ENCODE assay signal across 14 cellular contexts in genomic region chr2:199716807-199717586, GRCh38.
DNase-seq lines count a peak whose midpoint lies in the region; ATAC-seq and TF ChIP-seq lines count a peak whose summit lies in the region.
"Had no signal": no experiment of that assay in that cellular context is flagged by ENCODE, and none has a peak within 500 bp of the region (broad histone marks: within the 10 kb centered on the region; RNA-seq: fewer than 3 reads in every experiment).

No MANE protein-coding gene starts in this region.

- H2BK120ac ChIP-seq in mesendoderm (ENCODE audit: low read depth, low read length): no peak overlapping the region

- H3K4ac ChIP-seq in mesendoderm (ENCODE audit: low read depth, low read length): no peak overlapping the region

- H3K9me3 ChIP-seq in HEK293 (ENCODE audit: control insufficient read depth, insufficient read depth, low read depth, low read length): no peaks in the 10 kb centered on the region

- CTCF ChIA-PET in HEK293 (lab: Yijun Ruan, JAX): interaction anchor here (0.6 to 1.6 kb wide), 3 partner anchors 12 to 121 kb away, joined by 5 to 6 read pairs (median 5); no protein-coding TSS in a partner anchor

- ATAC-seq in HG03025 (IDR thresholded peaks at IDR 0.05; ENCODE audit: low FRiP score, unreplicated experiment): no peak
- no peak for ATAC-seq in GM21825 (IDR thresholded peaks at IDR 0.05; ENCODE audit: unreplicated experiment)
- no peak for ATAC-seq in HG03439 (IDR thresholded peaks at IDR 0.05; ENCODE audit: unreplicated experiment)
- ATAC-seq: psoas muscle had no signal

- H3K56ac ChIP-seq in mesendoderm (ENCODE audit: low read length): no peak overlapping the region

- POLR2A ChIA-PET in HEK293 (lab: Yijun Ruan, JAX): no interaction called here

- no peaks in the 10 kb centered on the region for H3K27me3 ChIP-seq in mesendoderm (ENCODE audit: insufficient read depth, low read length, poor library complexity)

- H3K27ac ChIP-seq in HEK293 (ENCODE audit: extremely low read depth, low read depth, low read length) (no peak overlapping the region), mesendoderm (ENCODE audit: low read depth, low read length) (no peak overlapping the region)
- H3K27ac ChIP-seq: psoas muscle had no signal

- no peak overlapping the region for H3K18ac ChIP-seq in mesendoderm (ENCODE audit: low read length)

- H3K36me3 ChIP-seq in HEK293 (ENCODE audit: control insufficient read depth in 2 of 2, insufficient read depth in 1 of 2, low read length in 2 of 2) (no peaks in the 10 kb centered on the region), mesendoderm (ENCODE audit: control insufficient read depth, insufficient read depth, low read length) (no peaks in the 10 kb centered on the region)

- in situ Hi-C loops in ACHN (cut with HindIII; ENCODE audit: low pct_ligation_motif_present, low pct_unique_long_range_greater_than_20kb, low sequenced_read_pairs): no loop called here

- DNase-seq in ACHN: peak; percentile 10
- DNase-seq in NCI-H460 (ENCODE audit: extremely low read depth, low read depth): peak; percentile 67
- peak; percentile 38 for DNase-seq in fibroblast of peridontal ligament (ENCODE audit: extremely low read depth)
- no peak for DNase-seq in mesendoderm
- DNase-seq: activated CD4-positive, alpha-beta T cell treated with anti-CD3 and anti-CD28 coated beads for 48 hours; IMR-90; psoas muscle; stimulated activated CD4-positive, alpha-beta T cell treated with anti-CD3 and anti-CD28 coated beads, Interleukin-4, amount 100 ng/mL, for 24 hours; stimulated activated naive CD4-positive, alpha-beta T cell treated with Interleukin-2 at 50 U/mL for 16 hours; T-helper 1 cell had no signal

- H3K9ac ChIP-seq in mesendoderm (ENCODE audit: low read length): no peak overlapping the region

- H2BK5ac ChIP-seq in mesendoderm (ENCODE audit: low read length): no peak overlapping the region

- no peak overlapping the region for H4K8ac ChIP-seq in mesendoderm (ENCODE audit: low read depth, low read length)

- H4K5ac ChIP-seq in mesendoderm (ENCODE audit: low read length): no peak overlapping the region

- H2AK5ac ChIP-seq in mesendoderm (ENCODE audit: low read length): no peak overlapping the region

- no peak overlapping the region for H3K4me3 ChIP-seq in HEK293 (ENCODE audit: low read depth, low read length)
- no peak overlapping the region for H3K4me3 ChIP-seq in mesendoderm (ENCODE audit: low read length)
- H3K4me3 ChIP-seq: psoas muscle had no signal

- H3K23ac ChIP-seq in mesendoderm (ENCODE audit: low read length): no peak overlapping the region

- H3K79me2 ChIP-seq in mesendoderm (ENCODE audit: control insufficient read depth, insufficient read depth, low read length): no peaks in the 10 kb centered on the region

- H2BK15ac ChIP-seq in mesendoderm (replicated peaks; ENCODE audit: low read depth): no peak overlapping the region

- H3K4me1 ChIP-seq in HEK293 (ENCODE audit: control insufficient read depth, insufficient read depth, low read length): peaks cover 15% of the 10 kb centered on the region
- no peaks in the 10 kb centered on the region for H3K4me1 ChIP-seq in mesendoderm (ENCODE audit: control insufficient read depth, low read depth, low read length)
- H3K4me1 ChIP-seq: psoas muscle had no signal

- H3K4me2 ChIP-seq in mesendoderm (ENCODE audit: low read length): no peak overlapping the region

- no peak for TF ChIP-seq CTCF in HEK293 (tag by site-specific recombination; IDR thresholded peaks at IDR 0.05)

- H3K79me1 ChIP-seq in mesendoderm (ENCODE audit: low read length): no peaks in the 10 kb centered on the region

- WGBS in mesendoderm (ENCODE audit: extremely low coverage, insufficient coverage, low lambda C conversion rate): no CpG with 5 or more reads among the region's 4 CpGs

TF ChIP-seq in HEK293, 187 proteins besides CTCF, POLR2A, EP300 and RAD21:
- TF ChIP-seq PRDM10 (tag by site-specific recombination; IDR thresholded peaks at IDR 0.05) (peak; percentile 22; the same call in 1 of the 2 replicates), MEIS1 (CRISPR knock-in tag; IDR thresholded peaks at IDR 0.05; ENCODE audit: borderline replicate concordance) (peak; percentile 71; the same call in 1 of the 2 replicates), KLF10 (tag by site-specific recombination; IDR thresholded peaks at IDR 0.05) (no peak), ZNF341 (tag by site-specific recombination; IDR thresholded peaks at IDR 0.05; ENCODE audit: low read depth) (no peak), KLF8 (tag by site-specific recombination; IDR thresholded peaks at IDR 0.05) (no peak), ZBTB1 (tag by site-specific recombination; IDR thresholded peaks at IDR 0.05) (no peak), ZNF416 (tag by site-specific recombination; IDR thresholded peaks at IDR 0.05) (no peak), ZNF76 (tag by site-specific recombination; IDR thresholded peaks at IDR 0.05; ENCODE audit: borderline replicate concordance, low read depth) (no peak), ZNF23 (tag by site-specific recombination; IDR thresholded peaks at IDR 0.05; ENCODE audit: borderline replicate concordance) (no peak), ZNF596 (tag by site-specific recombination; IDR thresholded peaks at IDR 0.05) (no peak), ZBTB17 (tag by site-specific recombination; IDR thresholded peaks at IDR 0.05) (peak; percentile 25; the same call in 1 of the 2 replicates)
TF ChIP-seq in HEK293: peak in this region for 3.
